In genomic region chr6:21753571-21754108, GRCh38 we compare ENCODE assay signal across 14 cellular contexts.
DNase-seq lines count a peak whose midpoint lies in the region; ATAC-seq and TF ChIP-seq lines count a peak whose summit lies in the region.
"Had no signal": no experiment of that assay in that cellular context is flagged by ENCODE, and none has a peak within 500 bp of the region (broad histone marks: within the 10 kb centered on the region; RNA-seq: fewer than 3 reads in every experiment).

No MANE protein-coding gene starts in this region.

- CTCF ChIA-PET in Panc1 (lab: Charles Lee), result no interaction called here

- H3K4me3 ChIP-seq in DND-41 (ENCODE audit: low read depth in 1 of 2, low read length in 2 of 2) (no peak overlapping the region), Panc1 (ENCODE audit: low read depth in 2 of 2, low read length in 2 of 2) (peak overlapping the region in 1 of 2 experiments; percentile 27; a peak in 3 of 4 replicates)
- H3K4me3 ChIP-seq: coronary artery, transverse colon had no signal

- H4K20me1 ChIP-seq in DND-41 (ENCODE audit: insufficient read depth, low read length), result peaks cover 4% of the 10 kb centered on the region; the same call in 1 of the 2 replicates

- no peak overlapping the region for H3K4me3 Mint-ChIP-seq in neural crest cell
- H3K4me3 Mint-ChIP-seq: activated B cell treated with CpG ODN at 0.5 μM for 24 hours; activated T-helper 1 cell treated with anti-CD3 and anti-CD28 coated beads, Interleukin-12 subunit alpha, Interleukin-12 subunit beta, Interleukin-2, Interleukin-4 antibody, amounts not matched to agents 30 ng/mL and 10 ng/mL and 1 ng/mL, durations not matched to agents 14 hours and 24 hours and 36 hours had no signal

- peak overlapping the region; percentile 36 for H3K27ac Mint-ChIP-seq in neural crest cell (ENCODE audit: unreplicated experiment)
- H3K27ac Mint-ChIP-seq: activated B cell treated with CpG ODN at 0.5 μM for 24 hours; activated T-helper 1 cell treated with anti-CD3 and anti-CD28 coated beads, Interleukin-12 subunit alpha, Interleukin-12 subunit beta, Interleukin-2, Interleukin-4 antibody, amounts not matched to agents 30 ng/mL and 10 ng/mL and 1 ng/mL, durations not matched to agents 14 hours and 24 hours and 36 hours had no signal

- no peaks in the 10 kb centered on the region for H3K27me3 Mint-ChIP-seq in neural crest cell (ENCODE audit: low read depth)
- H3K27me3 Mint-ChIP-seq: activated B cell treated with CpG ODN at 0.5 μM for 24 hours had no signal

- TF ChIP-seq CTCF in DND-41 (IDR thresholded peaks at IDR 0.05; ENCODE audit: borderline replicate concordance, extremely low read depth, low read length, poor library complexity, severe bottlenecking) (no peak), Panc1 (IDR thresholded peaks at IDR 0.05) (no peak), neural crest cell (conservative IDR thresholded peaks at IDR 0.05) (no peak)

- no peak overlapping the region for H3K4me2 ChIP-seq in DND-41 (ENCODE audit: insufficient read depth, low read length)

- peaks cover 19% of the 10 kb centered on the region for H3K36me3 ChIP-seq in DND-41 (ENCODE audit: insufficient read depth, low read length)
- H3K36me3 ChIP-seq in Panc1 (ENCODE audit: control insufficient read depth, insufficient read depth, low read length), result no peaks in the 10 kb centered on the region
- H3K36me3 ChIP-seq: transverse colon had no signal

- H3K4me1 ChIP-seq in DND-41 (ENCODE audit: insufficient read depth, low read length), result peaks cover 48% of the 10 kb centered on the region
- H3K4me1 ChIP-seq in Panc1 (ENCODE audit: control insufficient read depth, insufficient read depth, low read length), result peaks cover 76% of the 10 kb centered on the region

- in situ Hi-C loops in Panc1 (cut with HindIII; ENCODE audit: low pct_unique_long_range_greater_than_20kb, low sequenced_read_pairs), result no loop called here

- ATAC-seq in DND-41 (ENCODE audit: insufficient read depth, low read depth), result no peak
- peak; percentile 74 for ATAC-seq in Panc1
- ATAC-seq in HG02588 (IDR thresholded peaks at IDR 0.05; ENCODE audit: unreplicated experiment), result no peak

- peaks cover 84% of the 10 kb centered on the region for H3K79me2 ChIP-seq in DND-41 (ENCODE audit: insufficient read depth, low read length)

- H3K9me3 Mint-ChIP-seq in neural crest cell, result no peaks in the 10 kb centered on the region
- H3K9me3 Mint-ChIP-seq: activated B cell treated with CpG ODN at 0.5 μM for 24 hours; activated T-helper 1 cell treated with anti-CD3 and anti-CD28 coated beads, Interleukin-12 subunit alpha, Interleukin-12 subunit beta, Interleukin-2, Interleukin-4 antibody, amounts not matched to agents 30 ng/mL and 10 ng/mL and 1 ng/mL, durations not matched to agents 14 hours and 24 hours and 36 hours had no signal

- DNase-seq in DND-41 (no peak), Panc1 (ENCODE audit: low read depth, low spot score) (no peak), fibroblast of peridontal ligament (ENCODE audit: extremely low read depth) (peak; percentile 96), neural crest cell (ENCODE audit: low read depth, low spot score) (no peak), NCI-H82 (lab: John Stamatoyannopoulos, UW) (no peak), caudate nucleus (lab: John Stamatoyannopoulos, UW) (no peak), mucosa of gallbladder (ENCODE audit: low spot score) (no peak)
- DNase-seq: activated B cell treated with CpG ODN at 0.5 μM for 24 hours, NCI-H187, occipital lobe, transverse colon had no signal

- H3K27me3 ChIP-seq in DND-41 (ENCODE audit: insufficient read depth, low read length, poor library complexity) (no peaks in the 10 kb centered on the region), Panc1 (ENCODE audit: control insufficient read depth, insufficient read depth, low read length) (no peaks in the 10 kb centered on the region)
- H3K27me3 ChIP-seq: transverse colon had no signal

- H3K36me3 Mint-ChIP-seq in neural crest cell (ENCODE audit: low read depth), result peaks cover 3% of the 10 kb centered on the region

- H3K9ac ChIP-seq in DND-41 (ENCODE audit: low read depth, low read length), result no peak overlapping the region

- intact Hi-C loops in Panc1 (cut with micrococcal nuclease; ENCODE audit: unreplicated experiment), result loop anchor here (10.0 kb wide), 1 partner anchor 161 kb away; no protein-coding TSS in a partner anchor

- no TSS peak for BruUV-seq in Panc1 (replicated peaks; lab: Mats Ljungman, UMichigan)

- peak overlapping the region; percentile 40 for H3K27ac ChIP-seq in DND-41 (ENCODE audit: low read length)
- peak overlapping the region; percentile 100 for H3K27ac ChIP-seq in Panc1 (ENCODE audit: low read length)
- no peak overlapping the region for H3K27ac ChIP-seq in caudate nucleus (ENCODE audit: low read depth, low read length)
- H3K27ac ChIP-seq: coronary artery had no signal

- H2AFZ ChIP-seq in DND-41 (ENCODE audit: low read depth, low read length), result no peak overlapping the region

- peaks cover 59% of the 10 kb centered on the region for H3K4me1 Mint-ChIP-seq in neural crest cell
- H3K4me1 Mint-ChIP-seq: activated B cell treated with CpG ODN at 0.5 μM for 24 hours had no signal

- H3K9me3 ChIP-seq in DND-41 (ENCODE audit: insufficient read depth, low read length, severe bottlenecking), result no peaks in the 10 kb centered on the region
- no peaks in the 10 kb centered on the region for H3K9me3 ChIP-seq in Panc1 (ENCODE audit: control insufficient read depth, insufficient read depth, low read depth, low read length)
- H3K9me3 ChIP-seq: transverse colon had no signal

- POLR2A ChIA-PET in Panc1 (lab: Charles Lee), result interaction anchor here (0.5 kb wide), 1 partner anchor 131 kb away, joined by 5 read pairs; no protein-coding TSS in a partner anchor
